Comparison of ENCODE assay signal across 22 cellular contexts in the genomic region with DNA sequence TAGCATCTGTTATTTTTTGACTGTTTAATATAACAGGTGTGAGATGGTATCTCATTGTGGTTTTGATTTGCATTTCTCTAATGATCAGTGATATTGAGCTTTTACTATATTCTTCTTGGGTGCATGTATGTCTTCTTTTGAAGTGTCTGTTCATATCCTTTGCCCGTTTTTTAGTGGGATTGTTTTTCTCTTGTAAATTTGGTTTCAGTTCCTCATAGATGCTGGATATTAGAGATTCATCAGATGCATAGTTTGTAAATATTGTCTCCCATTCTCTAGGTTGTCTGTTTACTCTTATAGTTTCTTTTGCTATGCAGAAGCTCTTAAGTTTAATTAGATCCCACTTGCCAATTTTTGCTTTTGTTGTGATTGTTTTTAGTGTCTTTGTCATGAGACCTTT.
"Had no signal": no experiment of that assay in that cellular context is flagged by ENCODE, and none has a peak within 500 bp of the region (broad histone marks: within the 10 kb centered on the region; RNA-seq: fewer than 3 reads in every experiment).

No MANE protein-coding gene starts in this region.

- H3K4me3 ChIP-seq: K562, PC-9, Peyer's patch, SJSA1, SK-N-MC had no signal

- H3K4me1 ChIP-seq: Peyer's patch had no signal

- H2AFZ ChIP-seq: PC-9 had no signal

- H3K9me3 ChIP-seq: Peyer's patch, SJSA1 had no signal

- H3K4me2 ChIP-seq: KMS-11, PC-9 had no signal

- FAIRE-seq: HepG2, K562 had no signal

- H3K27me3 ChIP-seq: Peyer's patch, SJSA1 had no signal

- H3K9ac ChIP-seq: KMS-11 had no signal

- ATAC-seq: HepG2, K562 had no signal

- H3K36me3 ChIP-seq: Peyer's patch, SJSA1 had no signal

- H3K27ac ChIP-seq: KMS-11, PC-9, Peyer's patch, SJSA1, SK-N-MC had no signal

- DNase-seq: IMR-90, NCI-H1048, NCI-H1105, NCI-H1417 treated with DMSO at 0.1 percent for 48 hours, NCI-H146, NCI-H1694 treated with DMSO at 0.1 percent for 48 hours, NCI-H1930, NCI-H2081, NCI-H2107, NCI-H524, NCI-H526 treated with DMSO at 0.1 percent for 48 hours, NCI-H748 treated with DMSO at 0.1 percent for 48 hours, OCI-M1, PC-9, Peyer's patch, Right ventricle myocardium superior, T-helper 2 cell had no signal
